9 cellular contexts compared by ENCODE assay signal in genomic region chr15:67945951-67946700, GRCh38.
DNase-seq lines count a peak whose midpoint lies in the region; ATAC-seq and TF ChIP-seq lines count a peak whose summit lies in the region.
"Had no signal": no experiment of that assay in that cellular context is flagged by ENCODE, and none has a peak within 500 bp of the region (broad histone marks: within the 10 kb centered on the region; RNA-seq: fewer than 3 reads in every experiment).

No MANE protein-coding gene starts in this region.

- POLR2A ChIA-PET in activated B cell treated with CpG ODN at 0.5 μM for 24 hours (lab: Charles Lee): no interaction called here

- peak overlapping the region; percentile 20 for H3K4me3 Mint-ChIP-seq in activated B cell treated with CpG ODN at 0.5 μM for 24 hours

- peak; percentile 62 for DNase-seq in HT-29 (ENCODE audit: low spot score)
- no peak for DNase-seq in activated B cell treated with CpG ODN at 0.5 μM for 24 hours
- peak; percentile 56 for DNase-seq in left cardiac atrium
- DNase-seq in stimulated activated naive CD8-positive, alpha-beta T cell treated with anti-CD3 and anti-CD28 coated beads, Interleukin-15, Interleukin-2, amounts not matched to agents 100 U/mL and 50 U/mL, for 24 hours: no peak
- no peak for DNase-seq in NCI-H748 (lab: John Stamatoyannopoulos, UW; ENCODE audit: unreplicated experiment)
- DNase-seq in effector memory CD4-positive, alpha-beta T cell: no peak
- no peak for DNase-seq in RKO (ENCODE audit: low spot score)
- DNase-seq: kidney had no signal

- no peaks in the 10 kb centered on the region for H3K9me3 ChIP-seq in effector memory CD4-positive, alpha-beta T cell (ENCODE audit: control insufficient read depth, low read length)

- intact Hi-C loops in activated B cell treated with CpG ODN at 0.5 μM for 24 hours (cut with micrococcal nuclease): no loop called here
- intact Hi-C loops in left cardiac atrium (cut with DNase I): no loop called here

- peaks cover 4% of the 10 kb centered on the region for H3K9me3 Mint-ChIP-seq in activated B cell treated with CpG ODN at 0.5 μM for 24 hours

- no peaks in the 10 kb centered on the region for H3K27me3 ChIP-seq in effector memory CD4-positive, alpha-beta T cell (replicated peaks; ENCODE audit: control insufficient read depth, insufficient read depth, low read length, poor library complexity, severe bottlenecking)

- no peak overlapping the region for H3K27ac ChIP-seq in effector memory CD4-positive, alpha-beta T cell (ENCODE audit: insufficient read depth, low read length, poor library complexity, severe bottlenecking)

- H3K4me1 Mint-ChIP-seq in activated B cell treated with CpG ODN at 0.5 μM for 24 hours: peaks cover 10% of the 10 kb centered on the region

- no peaks in the 10 kb centered on the region for H3K36me3 Mint-ChIP-seq in activated B cell treated with CpG ODN at 0.5 μM for 24 hours (ENCODE audit: low read depth)

- ATAC-seq in activated B cell treated with CpG ODN at 0.5 μM for 24 hours (ENCODE audit: low read depth) (no peak), left cardiac atrium (peak; percentile 20 to 59), HG02588 (IDR thresholded peaks at IDR 0.05; ENCODE audit: unreplicated experiment) (no peak)
- ATAC-seq in stimulated activated naive CD8-positive, alpha-beta T cell treated with anti-CD3 and anti-CD28 coated beads, Interleukin-15, Interleukin-2, amounts not matched to agents 100 U/mL and 50 U/mL, for 24 hours: peak; percentile 63

- H3K4me3 ChIP-seq in effector memory CD4-positive, alpha-beta T cell (ENCODE audit: insufficient read depth, low read depth, low read length, poor library complexity, severe bottlenecking): no peak overlapping the region

- TF ChIP-seq CTCF in activated B cell treated with CpG ODN at 0.5 μM for 24 hours (IDR thresholded peaks at IDR 0.05): no peak

- no peaks in the 10 kb centered on the region for H3K27me3 Mint-ChIP-seq in activated B cell treated with CpG ODN at 0.5 μM for 24 hours

- H3K4me1 ChIP-seq in effector memory CD4-positive, alpha-beta T cell (ENCODE audit: control insufficient read depth, insufficient read depth, low read length, poor library complexity, severe bottlenecking): no peaks in the 10 kb centered on the region

- no peaks in the 10 kb centered on the region for H3K36me3 ChIP-seq in effector memory CD4-positive, alpha-beta T cell (ENCODE audit: control insufficient read depth, insufficient read depth, low read length)

- CTCF ChIA-PET in activated B cell treated with CpG ODN at 0.5 μM for 24 hours (lab: Charles Lee): no interaction called here

- peak overlapping the region; percentile 38 for H3K27ac Mint-ChIP-seq in activated B cell treated with CpG ODN at 0.5 μM for 24 hours

Comparison
In these comparisons a context has a peak if more than half of its experiments do, and no peak if none do; other contexts are left out.
1. DNase-seq: peak in HT-29 (single experiment) and left cardiac atrium (single experiment); none in activated B cell treated with CpG ODN at 0.5 μM for 24 hours (single experiment), stimulated activated naive CD8-positive, alpha-beta T cell treated with anti-CD3 and anti-CD28 coated beads, Interleukin-15, Interleukin-2, amounts not matched to agents 100 U/mL and 50 U/mL, for 24 hours (single experiment), NCI-H748 (single experiment), effector memory CD4-positive, alpha-beta T cell (0 of 3) and RKO (single experiment).
2. ATAC-seq: peak in left cardiac atrium (2 of 2) and stimulated activated naive CD8-positive, alpha-beta T cell treated with anti-CD3 and anti-CD28 coated beads, Interleukin-15, Interleukin-2, amounts not matched to agents 100 U/mL and 50 U/mL, for 24 hours (single experiment); none in activated B cell treated with CpG ODN at 0.5 μM for 24 hours (single experiment) and HG02588 (single experiment).